10 cellular contexts compared by ENCODE assay signal in the genomic region with DNA sequence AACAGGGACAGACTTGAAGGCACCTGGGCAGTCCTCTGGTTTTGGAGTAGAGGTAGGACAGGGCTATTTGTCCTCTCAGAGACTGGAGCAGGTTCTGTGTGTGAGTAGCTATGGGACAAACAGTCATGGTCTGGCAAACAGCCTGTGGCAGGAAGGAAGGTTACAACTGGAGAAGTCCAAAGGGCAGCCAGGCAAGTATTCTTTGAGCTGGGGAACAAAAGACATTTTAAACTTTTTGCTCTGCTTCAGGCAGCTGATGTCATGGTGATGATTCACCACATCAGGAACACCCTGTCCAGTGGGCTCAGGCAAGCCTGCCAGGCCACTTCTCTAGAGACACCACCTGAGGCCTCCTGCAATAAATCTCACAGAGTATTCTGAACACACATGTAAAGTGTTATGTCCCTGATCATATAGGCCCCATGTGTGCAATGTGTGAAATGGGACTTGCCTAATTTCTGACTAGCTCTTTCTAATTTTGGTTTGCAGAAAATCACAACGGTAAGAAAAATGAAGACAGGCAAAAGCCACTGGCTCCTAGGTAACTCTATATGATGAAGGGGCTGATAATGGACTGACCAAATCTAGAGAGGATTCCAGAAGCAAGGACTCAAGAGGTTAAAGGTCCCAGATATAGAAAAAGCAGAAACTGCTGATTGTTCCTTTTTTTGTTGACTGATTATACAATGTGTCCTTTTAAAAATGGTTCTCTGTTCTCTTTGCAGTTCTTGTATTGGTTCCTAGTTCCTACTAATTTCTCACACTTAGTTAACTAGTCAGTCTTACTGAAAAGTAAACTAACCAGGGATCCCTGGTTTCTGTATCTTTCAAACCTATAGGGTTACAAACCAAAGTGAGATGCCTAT. TPM values are rescaled to one million over a fixed set of nuclear protein-coding genes. Genes with fewer than 3 reads are reported as not detected.
DNase-seq lines count a peak whose midpoint lies in the region; ATAC-seq and TF ChIP-seq lines count a peak whose summit lies in the region.
"Not testable (repeated sequence)": the region's sequence is repeated elsewhere in the genome, so short reads cannot be mapped to it uniquely, and the experiment has no call there.
"Had no signal": no experiment of that assay in that cellular context is flagged by ENCODE, and none has a peak within 500 bp of the region (broad histone marks: within the 10 kb centered on the region; RNA-seq: fewer than 3 reads in every experiment).

No MANE protein-coding gene starts in this region.

- peak; percentile 98 for ATAC-seq in PC-3
- ATAC-seq in sciatic nerve: peak; percentile 50

- H2AFZ ChIP-seq in PC-3 (ENCODE audit: low read length); mesenchymal stem cell (ENCODE audit: low read depth, low read length): not testable (repeated sequence)

- BruUV-seq in PC-3 (replicated peaks; lab: Mats Ljungman, UMichigan): not testable (repeated sequence)

- not testable (repeated sequence) for H2BK15ac ChIP-seq in mesenchymal stem cell (ENCODE audit: low read depth, poor library complexity, severe bottlenecking)

- CTCF ChIA-PET in PC-3 (lab: Charles Lee): not testable (repeated sequence)

- H2BK120ac ChIP-seq in mesenchymal stem cell (ENCODE audit: low read depth, low read length): not testable (repeated sequence)

- intact Hi-C loops in PC-3 (cut with micrococcal nuclease); activated T-helper 1 cell treated with anti-CD3 and anti-CD28 coated beads, Interleukin-12 subunit alpha, Interleukin-12 subunit beta, Interleukin-2, Interleukin-4 antibody, amounts not matched to agents 30 ng/mL and 10 ng/mL and 1 ng/mL, durations not matched to agents 14 hours and 24 hours and 36 hours (cut with micrococcal nuclease); sciatic nerve (cut with DNase I): not testable (repeated sequence)

- not testable (repeated sequence) for H2BK5ac ChIP-seq in mesenchymal stem cell (ENCODE audit: low read depth, low read length, poor library complexity, severe bottlenecking)

- peaks cover 28% of the 10 kb centered on the region for H3K4me1 Mint-ChIP-seq in activated T-helper 1 cell treated with anti-CD3 and anti-CD28 coated beads, Interleukin-12 subunit alpha, Interleukin-12 subunit beta, Interleukin-2, Interleukin-4 antibody, amounts not matched to agents 30 ng/mL and 10 ng/mL and 1 ng/mL, durations not matched to agents 14 hours and 24 hours and 36 hours (ENCODE audit: low read depth)

- not testable (repeated sequence) for H3F3A ChIP-seq in PC-3 (ENCODE audit: low read length, unreplicated experiment)

- H3K27me3 Mint-ChIP-seq in activated T-helper 1 cell treated with anti-CD3 and anti-CD28 coated beads, Interleukin-12 subunit alpha, Interleukin-12 subunit beta, Interleukin-2, Interleukin-4 antibody, amounts not matched to agents 30 ng/mL and 10 ng/mL and 1 ng/mL, durations not matched to agents 14 hours and 24 hours and 36 hours (ENCODE audit: insufficient read depth): not testable (repeated sequence)

- not testable (repeated sequence) for TF ChIP-seq CTCF in PC-3 (conservative IDR thresholded peaks at IDR 0.05; ENCODE audit: low read depth, low read length); choroid plexus epithelial cell (conservative IDR thresholded peaks at IDR 0.05; ENCODE audit: low read depth, low read length)

- H3K9me2 ChIP-seq in PC-3 (replicated peaks; ENCODE audit: low read length): not testable (repeated sequence)

- H3K23ac ChIP-seq in mesenchymal stem cell (ENCODE audit: low read length in 2 of 2): not testable (repeated sequence)

- 100% methylated on average over 1 of the region's 1 CpG for WGBS in mesenchymal stem cell

- peaks cover 40% of the 10 kb centered on the region for H3K4me1 ChIP-seq in PC-3 (ENCODE audit: insufficient read depth, low read length)
- not testable (repeated sequence) for H3K4me1 ChIP-seq in mesenchymal stem cell (ENCODE audit: control insufficient read depth, insufficient read depth, low read depth, low read length)

- H3K18ac ChIP-seq in mesenchymal stem cell (ENCODE audit: low read depth in 1 of 2, low read length in 2 of 2): not testable (repeated sequence)

- H3K4me3 Mint-ChIP-seq in activated T-helper 1 cell treated with anti-CD3 and anti-CD28 coated beads, Interleukin-12 subunit alpha, Interleukin-12 subunit beta, Interleukin-2, Interleukin-4 antibody, amounts not matched to agents 30 ng/mL and 10 ng/mL and 1 ng/mL, durations not matched to agents 14 hours and 24 hours and 36 hours: not testable (repeated sequence)

- not testable (repeated sequence) for H2BK12ac ChIP-seq in mesenchymal stem cell (ENCODE audit: low read length in 2 of 2)

- not testable (repeated sequence) for H3K9me3 Mint-ChIP-seq in activated T-helper 1 cell treated with anti-CD3 and anti-CD28 coated beads, Interleukin-12 subunit alpha, Interleukin-12 subunit beta, Interleukin-2, Interleukin-4 antibody, amounts not matched to agents 30 ng/mL and 10 ng/mL and 1 ng/mL, durations not matched to agents 14 hours and 24 hours and 36 hours

- not testable (repeated sequence) for H3K36me3 ChIP-seq in PC-3 (ENCODE audit: low read depth, low read length); mesenchymal stem cell (ENCODE audit: control insufficient read depth in 1 of 2, insufficient read depth in 2 of 2, low read depth in 1 of 2, low read length in 2 of 2)

- not testable (repeated sequence) for H4K8ac ChIP-seq in mesenchymal stem cell (ENCODE audit: low read length)

- H2AK5ac ChIP-seq in mesenchymal stem cell (ENCODE audit: low read length, severe bottlenecking): not testable (repeated sequence)

- not testable (repeated sequence) for H3K79me1 ChIP-seq in mesenchymal stem cell (replicated peaks; ENCODE audit: low read length, poor library complexity, severe bottlenecking)

- not testable (repeated sequence) for H3K79me2 ChIP-seq in PC-3 (ENCODE audit: low read length)

- POLR2A ChIA-PET in PC-3 (lab: Charles Lee; ENCODE audit: unreplicated experiment): interaction anchor here (1.0 kb wide), 1 partner anchor 36 kb away, joined by 4 read pairs; no protein-coding TSS in a partner anchor

- H3K9ac ChIP-seq in PC-3 (ENCODE audit: low read length) (peak overlapping the region; percentile 13; the same call in 1 of the 2 replicates), mesenchymal stem cell (ENCODE audit: low read length) (peak overlapping the region; percentile 39)

- not testable (repeated sequence) for H3K4ac ChIP-seq in mesenchymal stem cell (ENCODE audit: low read depth in 1 of 2, low read length in 2 of 2)

- DNase-seq in ACHN (peak; percentile 49), GOT3 (lab: John Stamatoyannopoulos, UW) (peak; percentile 14), PC-3 (peak; percentile 99), choroid plexus epithelial cell (ENCODE audit: low read depth) (peak; percentile 84), glomerular visceral epithelial cell (ENCODE audit: extremely low spot score) (peak; percentile 64), mesenchymal stem cell (peak; percentile 53)
- DNase-seq in activated T-helper 1 cell treated with anti-CD3 and anti-CD28 coated beads, Interleukin-12 subunit alpha, Interleukin-12 subunit beta, Interleukin-2, Interleukin-4 antibody, amounts not matched to agents 30 ng/mL and 10 ng/mL and 1 ng/mL, durations not matched to agents 14 hours and 24 hours and 36 hours (ENCODE audit: low spot score); sciatic nerve (ENCODE audit: low spot score): not testable (repeated sequence)

- H3K27me3 ChIP-seq in PC-3 (ENCODE audit: low read length); mesenchymal stem cell (ENCODE audit: control insufficient read depth in 1 of 2, insufficient read depth in 1 of 2, low read length in 2 of 2): not testable (repeated sequence)

- peaks cover 36% of the 10 kb centered on the region for H3K36me3 Mint-ChIP-seq in activated T-helper 1 cell treated with anti-CD3 and anti-CD28 coated beads, Interleukin-12 subunit alpha, Interleukin-12 subunit beta, Interleukin-2, Interleukin-4 antibody, amounts not matched to agents 30 ng/mL and 10 ng/mL and 1 ng/mL, durations not matched to agents 14 hours and 24 hours and 36 hours (ENCODE audit: low read depth)

- H3K27ac ChIP-seq in PC-3 (ENCODE audit: low read length): peak overlapping the region; percentile 75
- H3K27ac ChIP-seq in mesenchymal stem cell (ENCODE audit: low read length, poor library complexity, severe bottlenecking): not testable (repeated sequence)

- in situ Hi-C loops in ACHN (cut with HindIII; ENCODE audit: low pct_ligation_motif_present, low pct_unique_long_range_greater_than_20kb, low sequenced_read_pairs): not testable (repeated sequence)

- H3K4me2 ChIP-seq in PC-3 (ENCODE audit: low read length): peak overlapping the region; percentile 63
- not testable (repeated sequence) for H3K4me2 ChIP-seq in mesenchymal stem cell (ENCODE audit: low read length, poor library complexity, severe bottlenecking)

- peak overlapping the region; percentile 16 for H3K27ac Mint-ChIP-seq in activated T-helper 1 cell treated with anti-CD3 and anti-CD28 coated beads, Interleukin-12 subunit alpha, Interleukin-12 subunit beta, Interleukin-2, Interleukin-4 antibody, amounts not matched to agents 30 ng/mL and 10 ng/mL and 1 ng/mL, durations not matched to agents 14 hours and 24 hours and 36 hours

- not testable (repeated sequence) for H3K14ac ChIP-seq in mesenchymal stem cell (ENCODE audit: low read length in 2 of 2)

- H4K91ac ChIP-seq in mesenchymal stem cell (ENCODE audit: low read length): not testable (repeated sequence)

- not testable (repeated sequence) for H3K9me3 ChIP-seq in PC-3 (ENCODE audit: low read length); mesenchymal stem cell (ENCODE audit: control insufficient read depth, low read length)

- not testable (repeated sequence) for H4K20me1 ChIP-seq in PC-3 (ENCODE audit: low read length)

- not testable (repeated sequence) for H3K4me3 ChIP-seq in PC-3 (ENCODE audit: low read length); choroid plexus epithelial cell (ENCODE audit: low read depth, low read length); mesenchymal stem cell (ENCODE audit: insufficient read depth in 1 of 2, low read depth in 1 of 2, low read length in 2 of 2)

RNA-seq across cellular contexts. Expression of a gene that starts 58.7 kb away (rescaled TPM):
- total RNA-seq in PC-3 (2014; rRNA removed) (not detected in 2 replicates), sciatic nerve (not detected)
- 0.05 TPM in 1 of 2 replicates, not detected in the other for total RNA-seq in activated T-helper 1 cell treated with anti-CD3 and anti-CD28 coated beads, Interleukin-12 subunit alpha, Interleukin-12 subunit beta, Interleukin-2, Interleukin-4 antibody, amounts not matched to agents 30 ng/mL and 10 ng/mL and 1 ng/mL, durations not matched to agents 14 hours and 24 hours and 36 hours
- not detected for polyA plus RNA-seq in mesenchymal stem cell (2013, experiment 1 of 2)
- polyA plus RNA-seq in mesenchymal stem cell (2013, experiment 2 of 2): 0.01 TPM
- total RNA-seq: ascending aorta had no signal
- polyA plus RNA-seq: AG04450 had no signal
